ENCODE assay signal across 24 cellular contexts in the genomic region with DNA sequence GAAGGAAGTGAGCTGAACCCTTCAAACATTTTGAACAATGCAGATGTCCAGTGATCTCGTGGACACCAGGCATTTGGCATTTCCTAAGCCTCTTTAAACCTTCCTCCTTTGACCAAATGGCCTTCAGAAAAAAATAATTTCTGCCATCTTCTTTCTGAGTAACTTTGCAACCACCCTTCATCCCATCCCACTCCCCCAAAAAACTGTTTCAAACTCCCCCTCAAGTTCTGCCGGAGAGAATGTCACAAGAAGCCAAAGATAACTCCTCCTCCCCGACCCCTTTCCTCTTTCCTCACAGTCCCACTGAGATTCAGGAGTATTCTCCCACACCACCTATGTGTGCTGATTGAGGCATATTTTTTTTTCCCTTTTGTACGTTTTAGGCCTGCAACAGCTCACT. TPM values are rescaled to one million over a fixed set of nuclear protein-coding genes. Genes with fewer than 3 reads are reported as not detected.
A peak's percentile ranks its signal among the peaks of the same experiment; 100 is the strongest.
DNase-seq lines count a peak whose midpoint lies in the region; TF ChIP-seq lines count a peak whose summit lies in the region.
"Had no signal": no experiment of that assay in that cellular context is flagged by ENCODE, and none has a peak within 500 bp of the region (broad histone marks: within the 10 kb centered on the region; RNA-seq: fewer than 3 reads in every experiment).

No MANE protein-coding gene starts in this region.

- H3K4me3 ChIP-seq in endodermal cell (ENCODE audit: low read length), result no peak overlapping the region
- H3K4me3 ChIP-seq in sigmoid colon, result no peak overlapping the region
- H3K4me3 ChIP-seq: GM12878, spleen had no signal

- H3K4me3 Mint-ChIP-seq in activated naive CD4-positive, alpha-beta T cell treated with anti-CD3 and anti-CD28 coated beads, Interleukin-2, amount 50 U/mL, for 24 hours, result peak overlapping the region; percentile 23
- H3K4me3 Mint-ChIP-seq in activated naive CD4-positive, alpha-beta T cell treated with anti-CD3 and anti-CD28 coated beads, Interleukin-2, amount 10 ng/mL, durations not matched to agents 7 days and 5 days, result no peak overlapping the region
- H3K4me3 Mint-ChIP-seq in endodermal cell (peak overlapping the region; percentile 75), type B pancreatic cell (peak overlapping the region; percentile 61)
- H3K4me3 Mint-ChIP-seq: stimulated activated memory B cell treated with anti-CD40 and anti-IgM and Interleukin-4, amounts not matched to agents 10 μg/mL and 1 μg/mL and 100 μg/mL, for 72 hours had no signal

- H3K9me3 ChIP-seq in endodermal cell (ENCODE audit: control insufficient read depth, low read length) (peaks cover 16% of the 10 kb centered on the region), sigmoid colon (peaks cover 0 to 10% (median 1%) of the 10 kb centered on the region in 4 donors)

- H3K36me3 ChIP-seq in endodermal cell (ENCODE audit: control insufficient read depth, insufficient read depth, low read length), result no peaks in the 10 kb centered on the region
- H3K36me3 ChIP-seq in sigmoid colon, result no peaks in the 10 kb centered on the region
- H3K36me3 ChIP-seq: spleen, WERI-Rb-1 had no signal

- intact Hi-C loops in sigmoid colon (cut with DNase I), result no loop called here

- H3K9me3 Mint-ChIP-seq in activated naive CD4-positive, alpha-beta T cell treated with anti-CD3 and anti-CD28 coated beads, Interleukin-2, amount 50 U/mL, for 24 hours, result peaks cover 10% of the 10 kb centered on the region
- peaks cover 10% of the 10 kb centered on the region for H3K9me3 Mint-ChIP-seq in activated naive CD4-positive, alpha-beta T cell treated with anti-CD3 and anti-CD28 coated beads, Interleukin-2, amount 10 ng/mL, durations not matched to agents 7 days and 5 days
- peaks cover 16% of the 10 kb centered on the region for H3K9me3 Mint-ChIP-seq in endodermal cell
- peaks cover 4% of the 10 kb centered on the region for H3K9me3 Mint-ChIP-seq in type B pancreatic cell

- H3K27me3 ChIP-seq in endodermal cell (ENCODE audit: control insufficient read depth, insufficient read depth, low read length, poor library complexity, severe bottlenecking), result peaks cover 36% of the 10 kb centered on the region
- H3K27me3 ChIP-seq in sigmoid colon, result peaks cover 6 to 41% (median 29%) of the 10 kb centered on the region in 3 donors

- no peak for TF ChIP-seq POLR2A in sigmoid colon (IDR thresholded peaks at IDR 0.05)

- H3K27ac ChIP-seq in endodermal cell (ENCODE audit: low read depth, low read length), result no peak overlapping the region
- H3K27ac ChIP-seq in sigmoid colon, result no peak overlapping the region
- H3K27ac ChIP-seq: epithelial cell of prostate, spleen, WERI-Rb-1 had no signal

- TF ChIP-seq CTCF in endodermal cell (conservative IDR thresholded peaks at IDR 0.05), result no peak
- no peak for TF ChIP-seq CTCF in type B pancreatic cell (conservative IDR thresholded peaks at IDR 0.05)
- TF ChIP-seq CTCF in sigmoid colon (IDR thresholded peaks at IDR 0.05), result no peak

- no peak overlapping the region for H3K27ac Mint-ChIP-seq in activated naive CD4-positive, alpha-beta T cell treated with anti-CD3 and anti-CD28 coated beads, Interleukin-2, amount 50 U/mL, for 24 hours
- no peak overlapping the region for H3K27ac Mint-ChIP-seq in activated naive CD4-positive, alpha-beta T cell treated with anti-CD3 and anti-CD28 coated beads, Interleukin-2, amount 10 ng/mL, durations not matched to agents 7 days and 5 days
- H3K27ac Mint-ChIP-seq in endodermal cell, result no peak overlapping the region
- peak overlapping the region; percentile 19 for H3K27ac Mint-ChIP-seq in type B pancreatic cell
- H3K27ac Mint-ChIP-seq: stimulated activated memory B cell treated with anti-CD40 and anti-IgM and Interleukin-4, amounts not matched to agents 10 μg/mL and 1 μg/mL and 100 μg/mL, for 72 hours had no signal

- peaks cover 2% of the 10 kb centered on the region for H3K36me3 Mint-ChIP-seq in activated naive CD4-positive, alpha-beta T cell treated with anti-CD3 and anti-CD28 coated beads, Interleukin-2, amount 50 U/mL, for 24 hours
- H3K36me3 Mint-ChIP-seq in activated naive CD4-positive, alpha-beta T cell treated with anti-CD3 and anti-CD28 coated beads, Interleukin-2, amount 10 ng/mL, durations not matched to agents 7 days and 5 days, result no peaks in the 10 kb centered on the region
- H3K36me3 Mint-ChIP-seq in endodermal cell (ENCODE audit: low read depth) (peaks cover 3% of the 10 kb centered on the region), type B pancreatic cell (peaks cover 3% of the 10 kb centered on the region)
- H3K36me3 Mint-ChIP-seq: stimulated activated memory B cell treated with anti-CD40 and anti-IgM and Interleukin-4, amounts not matched to agents 10 μg/mL and 1 μg/mL and 100 μg/mL, for 72 hours had no signal

- H3K27me3 Mint-ChIP-seq in activated naive CD4-positive, alpha-beta T cell treated with anti-CD3 and anti-CD28 coated beads, Interleukin-2, amount 50 U/mL, for 24 hours, result peaks cover 36% of the 10 kb centered on the region
- H3K27me3 Mint-ChIP-seq in activated naive CD4-positive, alpha-beta T cell treated with anti-CD3 and anti-CD28 coated beads, Interleukin-2, amount 10 ng/mL, durations not matched to agents 7 days and 5 days, result peaks cover 56% of the 10 kb centered on the region
- H3K27me3 Mint-ChIP-seq in endodermal cell (ENCODE audit: insufficient read depth), result peaks cover 57% of the 10 kb centered on the region
- peaks cover 66% of the 10 kb centered on the region for H3K27me3 Mint-ChIP-seq in type B pancreatic cell

- WGBS in endodermal cell (ENCODE audit: insufficient coverage in 1 of 2, insufficient read length in 1 of 2), 2 experiments, result 68 to 100% methylated on average over 1 to 4 of the region's 4 CpGs
- 52 to 75% methylated on average over 4 of the region's 4 CpGs for WGBS in sigmoid colon, 2 donors

- no peak for DNase-seq in activated naive CD4-positive, alpha-beta T cell treated with anti-CD3 and anti-CD28 coated beads, Interleukin-2, amount 10 ng/mL, durations not matched to agents 7 days and 5 days
- DNase-seq in NCI-H69 (lab: John Stamatoyannopoulos, UW) (peak; percentile 15), endodermal cell (peak; percentile 30), type B pancreatic cell (ENCODE audit: extremely low spot score, unreplicated experiment) (no peak), sigmoid colon (no peak)
- no peak for DNase-seq in effector CD8-positive, alpha-beta T cell (lab: John Stamatoyannopoulos, UW)
- DNase-seq: activated CD4-positive, alpha-beta T cell treated with anti-CD3 and anti-CD28 coated beads, Interleukin-2, amount 50 U/mL, for 48 hours; activated CD8-positive, alpha-beta memory T cell treated with anti-CD3 and anti-CD28 coated beads, Interleukin-2, amount 50 U/mL, for 48 hours; activated naive CD4-positive, alpha-beta T cell treated with Interleukin-2 at 50 U/mL for 16 hours; aorta; central memory CD4-positive, alpha-beta T cell; Kasumi-1; mammary epithelial cell; MV-4-11; spleen; stimulated activated CD4-positive, alpha-beta T cell treated with anti-CD3 and anti-CD28 coated beads, Interleukin-2, amount 100 ng/mL, for 48 hours; T-helper 9 cell; WERI-Rb-1 had no signal

- CTCF ChIA-PET in activated naive CD4-positive, alpha-beta T cell treated with anti-CD3 and anti-CD28 coated beads, Interleukin-2, amount 10 ng/mL, durations not matched to agents 7 days and 5 days (lab: Charles Lee), result no interaction called here

- peaks cover 5% of the 10 kb centered on the region for H3K4me1 Mint-ChIP-seq in activated naive CD4-positive, alpha-beta T cell treated with anti-CD3 and anti-CD28 coated beads, Interleukin-2, amount 50 U/mL, for 24 hours
- peaks cover 8% of the 10 kb centered on the region for H3K4me1 Mint-ChIP-seq in activated naive CD4-positive, alpha-beta T cell treated with anti-CD3 and anti-CD28 coated beads, Interleukin-2, amount 10 ng/mL, durations not matched to agents 7 days and 5 days
- H3K4me1 Mint-ChIP-seq in endodermal cell (peaks cover 3% of the 10 kb centered on the region), type B pancreatic cell (ENCODE audit: unreplicated experiment) (no peaks in the 10 kb centered on the region)

- TF ChIP-seq EP300 in sigmoid colon (IDR thresholded peaks at IDR 0.05), result no peak

- H3K4me1 ChIP-seq in endodermal cell (ENCODE audit: control insufficient read depth, insufficient read depth, low read length) (no peaks in the 10 kb centered on the region), sigmoid colon (peaks cover 0 to 8% (median 7%) of the 10 kb centered on the region in 4 donors)

- H3K9ac ChIP-seq in endodermal cell (ENCODE audit: extremely low read depth, low read length, poor library complexity, severe bottlenecking), result no peak overlapping the region

RNA-seq across cellular contexts. Expression of a gene that starts 1.7 kb away (rescaled TPM):
- total RNA-seq in endodermal cell, result 1 to 10 TPM; 1.1 to 2.0 TPM
- 0.43 TPM for polyA plus RNA-seq in endodermal cell (2013, experiment 1 of 2)
- 0.41 TPM for polyA plus RNA-seq in endodermal cell (2013, experiment 2 of 2)
- 2.0 and 4.7 TPM in 2 replicates for total RNA-seq in type B pancreatic cell (ENCODE audit: low replicate concordance)
- 1 to 10 TPM in 1 of 4 donors, under 1 TPM in 3; under 0.01 to 1.1 (median 0.38) TPM for total RNA-seq in sigmoid colon
- under 1 TPM; under 0.01 to 0.58 (median 0.46) TPM for polyA plus RNA-seq in sigmoid colon
- total RNA-seq: aorta had no signal
- polyA plus RNA-seq: AG04450, aorta, HepG2 had no signal

RNA-seq across cellular contexts. Expression of a gene that starts 49.5 kb away (rescaled TPM):
- 10 to 100 TPM; 32.2 to 46.2 TPM for total RNA-seq in endodermal cell
- 56.0 TPM for polyA plus RNA-seq in endodermal cell (2013, experiment 1 of 2)
- 48.0 TPM for polyA plus RNA-seq in endodermal cell (2013, experiment 2 of 2)
- total RNA-seq in type B pancreatic cell (ENCODE audit: low replicate concordance), result 24.4 and 41.9 TPM in 2 replicates
- total RNA-seq in sigmoid colon, result 10 to 100 TPM in 2 of 4 donors, 1 to 10 TPM in 2; 6.9 to 12.7 (median 9.7) TPM
- polyA plus RNA-seq in sigmoid colon, result 10 to 100 TPM in 2 of 3 donors, 1 to 10 TPM in 1; 9.5 to 15.1 (median 12.0) TPM

Comparison
In these comparisons a context has a peak if more than half of its experiments do, and no peak if none do; other contexts are left out.
1. DNase-seq: peak in NCI-H69 (single experiment) and endodermal cell (single experiment); none in activated naive CD4-positive, alpha-beta T cell treated with anti-CD3 and anti-CD28 coated beads, Interleukin-2, amount 10 ng/mL, durations not matched to agents 7 days and 5 days (single experiment), type B pancreatic cell (single experiment), sigmoid colon (single experiment) and effector CD8-positive, alpha-beta T cell (single experiment).